1 cellular context compared by ENCODE assay signal in the genomic region with DNA sequence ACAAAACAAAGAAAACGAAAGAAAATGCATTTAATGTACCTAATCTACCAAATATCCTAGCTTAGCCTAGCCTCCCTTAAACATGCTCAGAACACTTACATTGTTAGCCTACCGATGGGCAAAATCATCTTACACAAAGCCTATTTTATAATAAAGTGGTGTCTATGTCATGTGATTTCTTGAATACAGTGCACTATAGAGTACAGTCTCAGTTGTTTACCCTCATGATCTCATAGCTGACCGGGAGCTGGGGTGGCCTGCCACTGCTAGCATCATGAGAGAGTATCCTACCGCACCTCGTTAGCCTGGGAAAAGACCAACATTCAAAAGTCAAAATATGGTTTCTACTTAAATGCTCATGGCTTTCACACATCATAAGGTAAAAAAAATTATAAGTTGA.
TF ChIP-seq lines count a peak whose summit lies in the region.

No MANE protein-coding gene starts in this region.

TF ChIP-seq in H1, 55 proteins besides CTCF, POLR2A, EP300 and RAD21 (continued from another document):
- no peak for TF ChIP-seq TBP (IDR thresholded peaks at IDR 0.05; ENCODE audit: low read depth, low read length)
- TF ChIP-seq TCF12 (IDR thresholded peaks at IDR 0.05; ENCODE audit: low read depth, low read length) = no peak
- TF ChIP-seq JUND (IDR thresholded peaks at IDR 0.05; ENCODE audit: low read length) = no peak
- TF ChIP-seq BACH1 (IDR thresholded peaks at IDR 0.05; ENCODE audit: low read length) = no peak
